ENCODE assay signal across 8 cellular contexts in genomic region chr11:112289588-112290461, GRCh38. TPM values are rescaled to one million over a fixed set of nuclear protein-coding genes. Genes with fewer than 3 reads are reported as not detected.
DNase-seq lines count a peak whose midpoint lies in the region; ATAC-seq lines count a peak whose summit lies in the region.

No MANE protein-coding gene starts in this region.

- H3K36me3 Mint-ChIP-seq in activated CD4-positive, alpha-beta T cell treated with anti-CD3 and anti-CD28 coated beads for 36 hours (ENCODE audit: low read depth) = peaks cover 5% of the 10 kb centered on the region

- intact Hi-C loops in activated CD4-positive, alpha-beta T cell treated with anti-CD3 and anti-CD28 coated beads for 36 hours (cut with DNase I, micrococcal nuclease) = loop anchor here (1.0 to 10.0 kb wide), 10 partner anchors 164 to 1485 kb away; partner anchors contain the start of genes CLDN25 (in 1 of the 2), SDHD (in 1 of the 2), SIK2 (in 1 of the 2) and TIMM8B (in 1 of the 2)
- intact Hi-C loops in left colon (cut with DNase I, micrococcal nuclease) = loop anchor here in 1 of 2 donors (10.0 kb wide), 2 partner anchors 265 to 1005 kb away; no protein-coding TSS in a partner anchor

- H3K27ac Mint-ChIP-seq in activated CD4-positive, alpha-beta T cell treated with anti-CD3 and anti-CD28 coated beads for 36 hours = peak overlapping the region; percentile 82

- peaks cover 29% of the 10 kb centered on the region for H3K4me1 Mint-ChIP-seq in activated CD4-positive, alpha-beta T cell treated with anti-CD3 and anti-CD28 coated beads for 36 hours

- DNase-seq in NK-92 treated with Interleukin-12 subunit alpha and Interleukin-12 subunit beta, amount 100 ng/mL, for 24 hours (lab: John Stamatoyannopoulos, UW) = peak; percentile 44
- no peak for DNase-seq in NK-92 (lab: John Stamatoyannopoulos, UW; ENCODE audit: unreplicated experiment)
- peak; percentile 24 for DNase-seq in NCI-H2171 treated with DMSO at 0.1 percent for 48 hours (lab: John Stamatoyannopoulos, UW)
- peak; percentile 91 for DNase-seq in activated CD4-positive, alpha-beta T cell treated with anti-CD3 and anti-CD28 coated beads for 36 hours
- DNase-seq in left colon = peak; percentile 73 to 91
- peak; percentile 81 for DNase-seq in stimulated activated CD4-positive, alpha-beta T cell treated with anti-CD3 and anti-CD28 coated beads, Interleukin-1b, Interleukin-23, amount 100 ng/mL, for 48 hours

- peaks cover 5% of the 10 kb centered on the region for H3K9me3 Mint-ChIP-seq in activated CD4-positive, alpha-beta T cell treated with anti-CD3 and anti-CD28 coated beads for 36 hours (ENCODE audit: low read depth)

- POLR2A ChIA-PET in activated CD4-positive, alpha-beta T cell treated with anti-CD3 and anti-CD28 coated beads for 36 hours (lab: Charles Lee) = no interaction called here

- ATAC-seq in HG02884 (IDR thresholded peaks at IDR 0.05; ENCODE audit: unreplicated experiment) (peak; percentile 86), left colon (peak; percentile 98)
- peak; percentile 92 for ATAC-seq in activated CD4-positive, alpha-beta T cell treated with anti-CD3 and anti-CD28 coated beads for 36 hours

- peak overlapping the region; percentile 69 for H3K4me3 Mint-ChIP-seq in activated CD4-positive, alpha-beta T cell treated with anti-CD3 and anti-CD28 coated beads for 36 hours

- peak overlapping the region; percentile 75 for H3K27ac ChIP-seq in cingulate gyrus (ENCODE audit: low read depth, low read length)

- H3K27me3 Mint-ChIP-seq in activated CD4-positive, alpha-beta T cell treated with anti-CD3 and anti-CD28 coated beads for 36 hours = no peaks in the 10 kb centered on the region

- CTCF ChIA-PET in activated CD4-positive, alpha-beta T cell treated with anti-CD3 and anti-CD28 coated beads for 36 hours (lab: Charles Lee) = interaction anchor here (1.1 to 3.5 kb wide), 4 partner anchors 10 to 1000 kb away, joined by 3 to 35 read pairs (median 9); no protein-coding TSS in a partner anchor

RNA-seq across cellular contexts. Expression of gene PLET1, which starts 29.2 kb away (rescaled TPM):
- not detected for total RNA-seq in activated CD4-positive, alpha-beta T cell treated with anti-CD3 and anti-CD28 coated beads for 36 hours
- total RNA-seq in left colon = not detected
